8 cellular contexts compared by ENCODE assay signal in genomic region chr14:105313381-105314286, GRCh38.
A peak's percentile ranks its signal among the peaks of the same experiment; 100 is the strongest.
DNase-seq lines count a peak whose midpoint lies in the region; ATAC-seq lines count a peak whose summit lies in the region.

No MANE protein-coding gene starts in this region.

- H3K27ac ChIP-seq in muscle layer of duodenum (ENCODE audit: low read length) = peak overlapping the region; percentile 67

- H3K9me3 Mint-ChIP-seq in T-helper 1 cell treated with Interleukin-12 subunit alpha and Interleukin-12 subunit beta and Interleukin-4 antibody, amounts not matched to agents 30 μg/mL and 1 μg/mL, for 36 hours = no peaks in the 10 kb centered on the region

- no peaks in the 10 kb centered on the region for H3K36me3 ChIP-seq in endocrine pancreas (ENCODE audit: control insufficient read depth, insufficient read depth, low read length)
- no peaks in the 10 kb centered on the region for H3K36me3 ChIP-seq in muscle layer of duodenum (ENCODE audit: control insufficient read depth in 1 of 2, insufficient read depth in 2 of 2, low read length in 2 of 2)

- H3K9me3 ChIP-seq in endocrine pancreas (ENCODE audit: control insufficient read depth, low read length) (no peaks in the 10 kb centered on the region), muscle layer of duodenum (ENCODE audit: control insufficient read depth in 1 of 2, low read length in 2 of 2) (no peaks in the 10 kb centered on the region)

- peak overlapping the region; percentile 84 for H3K27ac Mint-ChIP-seq in T-helper 1 cell treated with Interleukin-12 subunit alpha and Interleukin-12 subunit beta and Interleukin-4 antibody, amounts not matched to agents 30 μg/mL and 1 μg/mL, for 36 hours

- H3K27me3 Mint-ChIP-seq in T-helper 1 cell treated with Interleukin-12 subunit alpha and Interleukin-12 subunit beta and Interleukin-4 antibody, amounts not matched to agents 30 μg/mL and 1 μg/mL, for 36 hours (ENCODE audit: low read depth) = no peaks in the 10 kb centered on the region

- peak overlapping the region; percentile 80 for H3K9ac ChIP-seq in endocrine pancreas (ENCODE audit: control insufficient read depth, insufficient read depth, low read length)

- no peaks in the 10 kb centered on the region for H3K4me1 ChIP-seq in endocrine pancreas (ENCODE audit: control insufficient read depth, insufficient read depth, low read length)
- peaks cover 17 to 32% of the 10 kb centered on the region in 2 donors for H3K4me1 ChIP-seq in muscle layer of duodenum (ENCODE audit: control insufficient read depth in 1 of 2, insufficient read depth in 2 of 2, low read length in 2 of 2)

- H3K36me3 Mint-ChIP-seq in T-helper 1 cell treated with Interleukin-12 subunit alpha and Interleukin-12 subunit beta and Interleukin-4 antibody, amounts not matched to agents 30 μg/mL and 1 μg/mL, for 36 hours (ENCODE audit: low read depth) = no peaks in the 10 kb centered on the region

- DNase-seq in activated CD8-positive, alpha-beta memory T cell treated with anti-CD3 and anti-CD28 coated beads, Interleukin-2, amount 50 U/mL, for 48 hours = peak; percentile 70
- DNase-seq in activated CD8-positive, alpha-beta memory T cell treated with anti-CD3 and anti-CD28 coated beads, Interleukin-2, amount 50 U/mL, for 4 hours = no peak
- DNase-seq in dedifferentiated amniotic fluid mesenchymal stem cell (ENCODE audit: extremely low spot score) (no peak), epidermal melanocyte (ENCODE audit: insufficient read length, low spot score) (no peak)

- H3K27me3 ChIP-seq in endocrine pancreas (ENCODE audit: control insufficient read depth, insufficient read depth, low read length) (no peaks in the 10 kb centered on the region), muscle layer of duodenum (ENCODE audit: low read depth, low read length) (no peaks in the 10 kb centered on the region)

- H3K4me3 Mint-ChIP-seq in T-helper 1 cell treated with Interleukin-12 subunit alpha and Interleukin-12 subunit beta and Interleukin-4 antibody, amounts not matched to agents 30 μg/mL and 1 μg/mL, for 36 hours = peak overlapping the region; percentile 82

- H3K4me3 ChIP-seq in endocrine pancreas (ENCODE audit: control insufficient read depth, insufficient read depth, low read length) = no peak overlapping the region
- H3K4me3 ChIP-seq in muscle layer of duodenum (ENCODE audit: low read depth in 1 of 2, low read length in 2 of 2) = peak overlapping the region; percentile 42 to 80

- peaks cover 11% of the 10 kb centered on the region for H3K4me1 Mint-ChIP-seq in T-helper 1 cell treated with Interleukin-12 subunit alpha and Interleukin-12 subunit beta and Interleukin-4 antibody, amounts not matched to agents 30 μg/mL and 1 μg/mL, for 36 hours (ENCODE audit: low read depth)

- peak; percentile 22 for ATAC-seq in HG03159 (IDR thresholded peaks at IDR 0.05; ENCODE audit: unreplicated experiment)
